13 cellular contexts compared by ENCODE assay signal in the genomic region with DNA sequence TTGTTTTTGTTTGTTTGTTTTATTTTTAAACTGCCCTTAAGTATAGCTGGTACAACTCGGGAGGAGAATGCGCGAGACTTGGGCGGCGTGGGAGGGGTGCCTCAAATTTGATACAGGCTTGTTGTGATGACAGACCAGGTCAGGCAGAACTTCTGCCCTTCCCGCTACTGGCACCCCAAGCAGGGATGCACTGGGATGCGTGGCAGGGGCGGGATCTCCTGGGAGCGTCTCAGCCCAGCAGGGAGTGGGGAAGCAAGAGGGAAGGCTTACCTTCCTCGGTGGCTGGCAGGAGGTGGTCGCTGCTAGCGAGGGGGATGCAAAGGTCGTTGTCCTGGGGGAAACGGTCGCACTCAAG. TPM values are rescaled to one million over a fixed set of nuclear protein-coding genes. Genes with fewer than 3 reads are reported as not detected.
DNase-seq lines count a peak whose midpoint lies in the region; ATAC-seq and TF ChIP-seq lines count a peak whose summit lies in the region.
"Had no signal": no experiment of that assay in that cellular context is flagged by ENCODE, and none has a peak within 500 bp of the region (broad histone marks: within the 10 kb centered on the region; RNA-seq: fewer than 3 reads in every experiment).

No MANE protein-coding gene starts in this region.

- H2AFZ ChIP-seq in smooth muscle cell (ENCODE audit: low read depth): no peak overlapping the region

- peak overlapping the region; percentile 48 for H3K4me3 Mint-ChIP-seq in activated naive CD8-positive, alpha-beta T cell treated with anti-CD3 and anti-CD28 coated beads, Interleukin-2, amount 10 ng/mL, durations not matched to agents 7 days and 5 days

- no peaks in the 10 kb centered on the region for H3K79me2 ChIP-seq in smooth muscle cell (ENCODE audit: low read depth)

- peaks cover 89% of the 10 kb centered on the region for H3K27me3 Mint-ChIP-seq in activated naive CD8-positive, alpha-beta T cell treated with anti-CD3 and anti-CD28 coated beads, Interleukin-2, amount 10 ng/mL, durations not matched to agents 7 days and 5 days

- no peaks in the 10 kb centered on the region for H3K9me3 Mint-ChIP-seq in activated naive CD8-positive, alpha-beta T cell treated with anti-CD3 and anti-CD28 coated beads, Interleukin-2, amount 10 ng/mL, durations not matched to agents 7 days and 5 days

- H3K36me3 Mint-ChIP-seq in activated naive CD8-positive, alpha-beta T cell treated with anti-CD3 and anti-CD28 coated beads, Interleukin-2, amount 10 ng/mL, durations not matched to agents 7 days and 5 days: no peaks in the 10 kb centered on the region

- H3K27ac ChIP-seq in iPS-20b (ENCODE audit: low read length) (peak overlapping the region; percentile 63), smooth muscle cell (ENCODE audit: low read depth) (no peak overlapping the region)
- H3K27ac ChIP-seq: SJSA1 had no signal

- H3F3A ChIP-seq in smooth muscle cell (ENCODE audit: low read depth): peaks cover 6% of the 10 kb centered on the region

- H3K36me3 ChIP-seq in iPS-20b (ENCODE audit: insufficient read depth, low read depth, low read length): peaks cover 42% of the 10 kb centered on the region
- H3K36me3 ChIP-seq in smooth muscle cell (ENCODE audit: low read depth): no peaks in the 10 kb centered on the region
- H3K36me3 ChIP-seq: MG63, SJSA1 had no signal

- H3K27me3 ChIP-seq in iPS-20b (ENCODE audit: insufficient read depth, low read length) (peaks cover 16% of the 10 kb centered on the region), smooth muscle cell (ENCODE audit: low read depth) (peaks cover 76% of the 10 kb centered on the region)

- H3K9me3 ChIP-seq in iPS-20b (ENCODE audit: insufficient read depth, low read depth, low read length): no peaks in the 10 kb centered on the region
- H3K9me3 ChIP-seq in smooth muscle cell (replicated peaks; ENCODE audit: low read depth): no peaks in the 10 kb centered on the region
- H3K9me3 ChIP-seq: MG63, SJSA1 had no signal

- H3K4me1 Mint-ChIP-seq in activated naive CD8-positive, alpha-beta T cell treated with anti-CD3 and anti-CD28 coated beads, Interleukin-2, amount 10 ng/mL, durations not matched to agents 7 days and 5 days: peaks cover 19% of the 10 kb centered on the region

- 6% methylated on average over 15 of the region's 15 CpGs for WGBS in smooth muscle cell (ENCODE audit: low lambda C conversion rate)

- POLR2A ChIA-PET in activated naive CD8-positive, alpha-beta T cell treated with anti-CD3 and anti-CD28 coated beads, Interleukin-2, amount 10 ng/mL, durations not matched to agents 7 days and 5 days (lab: Charles Lee): no interaction called here

- peak overlapping the region; percentile 88 for H3K4me2 ChIP-seq in smooth muscle cell

- H3K9ac ChIP-seq in iPS-20b (ENCODE audit: low read depth, low read length) (peak overlapping the region; percentile 97), smooth muscle cell (ENCODE audit: low read depth) (no peak overlapping the region)

- TF ChIP-seq CTCF in HFF-Myc (IDR thresholded peaks at IDR 0.05; ENCODE audit: low read depth, low read length, missing control alignments): no peak
- TF ChIP-seq CTCF in smooth muscle cell (IDR thresholded peaks at IDR 0.05; ENCODE audit: borderline replicate concordance, insufficient read depth, poor library complexity, severe bottlenecking): no peak
- no peak for TF ChIP-seq CTCF in omental fat pad (IDR thresholded peaks at IDR 0.05)

- no peaks in the 10 kb centered on the region for H4K20me1 ChIP-seq in smooth muscle cell (ENCODE audit: low read depth)

- H3K27ac Mint-ChIP-seq in activated naive CD8-positive, alpha-beta T cell treated with anti-CD3 and anti-CD28 coated beads, Interleukin-2, amount 10 ng/mL, durations not matched to agents 7 days and 5 days: no peak overlapping the region

- ATAC-seq in activated naive CD8-positive, alpha-beta T cell treated with anti-CD3 and anti-CD28 coated beads, Interleukin-2, amount 10 ng/mL, durations not matched to agents 7 days and 5 days (ENCODE audit: low read depth): no peak
- no peak for ATAC-seq in omental fat pad (ENCODE audit: low FRiP score)

- H3K4me3 ChIP-seq in HFF-Myc (replicated peaks; ENCODE audit: low read depth, low read length): peak overlapping the region; percentile 30
- H3K4me3 ChIP-seq in iPS-20b (ENCODE audit: low read length): peak overlapping the region; percentile 84
- peak overlapping the region; percentile 50 for H3K4me3 ChIP-seq in smooth muscle cell
- H3K4me3 ChIP-seq: MG63, SJSA1 had no signal

- DNase-seq in HFF-Myc (ENCODE audit: extremely low read depth, low read depth): no peak
- DNase-seq in activated naive CD8-positive, alpha-beta T cell treated with anti-CD3 and anti-CD28 coated beads, Interleukin-2, amount 10 ng/mL, durations not matched to agents 7 days and 5 days: peak; percentile 31
- DNase-seq in smooth muscle cell (lab: John Stamatoyannopoulos, UW; ENCODE audit: unreplicated experiment): no peak
- no peak for DNase-seq in NCI-H2227 treated with DMSO at 0.1 percent for 48 hours (lab: John Stamatoyannopoulos, UW)
- DNase-seq in NCI-H1092 (lab: John Stamatoyannopoulos, UW): no peak
- no peak for DNase-seq in HK-2 (ENCODE audit: unreplicated experiment)
- no peak for DNase-seq in omental fat pad (ENCODE audit: low spot score)
- DNase-seq: DMS79 treated with DMSO at 0.1 percent for 48 hours, MG63, NCI-H446 had no signal

- H3K4me1 ChIP-seq in iPS-20b (ENCODE audit: insufficient read depth, low read length) (peaks cover 27% of the 10 kb centered on the region), smooth muscle cell (ENCODE audit: low read depth) (peaks cover 46% of the 10 kb centered on the region)
- H3K4me1 ChIP-seq: SJSA1 had no signal

RNA-seq across cellular contexts. Expression of a gene that starts 0.8 kb away (rescaled TPM):
- total RNA-seq in activated naive CD8-positive, alpha-beta T cell treated with anti-CD3 and anti-CD28 coated beads, Interleukin-2, amount 10 ng/mL, durations not matched to agents 7 days and 5 days: not detected
- total RNA-seq in smooth muscle cell (0.67 and 1.3 TPM in 2 replicates), omental fat pad (10 to 100 TPM in 3 of 4 donors, 1 to 10 TPM in 1; 9.4 to 34.7 (median 22.8) TPM)
- polyA plus RNA-seq in smooth muscle cell: 0.49 and 0.76 TPM in 2 replicates
- total RNA-seq: bronchial epithelial cell, SJSA1 had no signal

RNA-seq across cellular contexts. Expression of a gene that starts 28.2 kb away (rescaled TPM):
- total RNA-seq in activated naive CD8-positive, alpha-beta T cell treated with anti-CD3 and anti-CD28 coated beads, Interleukin-2, amount 10 ng/mL, durations not matched to agents 7 days and 5 days: not detected
- total RNA-seq in smooth muscle cell (0.27 TPM in 1 of 2 replicates, not detected in the other), omental fat pad (1 to 10 TPM in 1 of 4 donors, under 1 TPM in 1, not detected in 2; 0.28 to 1.4 TPM)
- polyA plus RNA-seq in smooth muscle cell: 0.64 and 0.87 TPM in 2 replicates
- total RNA-seq: SJSA1 had no signal

Comparison
In these comparisons a context has a peak if more than half of its experiments do, and no peak if none do; other contexts are left out.
1. H3K4me3 ChIP-seq: peak in every context shown above with its lines; median percentile 84 in iPS-20b; 50 in smooth muscle cell; 30 in HFF-Myc.